In the genomic region with DNA sequence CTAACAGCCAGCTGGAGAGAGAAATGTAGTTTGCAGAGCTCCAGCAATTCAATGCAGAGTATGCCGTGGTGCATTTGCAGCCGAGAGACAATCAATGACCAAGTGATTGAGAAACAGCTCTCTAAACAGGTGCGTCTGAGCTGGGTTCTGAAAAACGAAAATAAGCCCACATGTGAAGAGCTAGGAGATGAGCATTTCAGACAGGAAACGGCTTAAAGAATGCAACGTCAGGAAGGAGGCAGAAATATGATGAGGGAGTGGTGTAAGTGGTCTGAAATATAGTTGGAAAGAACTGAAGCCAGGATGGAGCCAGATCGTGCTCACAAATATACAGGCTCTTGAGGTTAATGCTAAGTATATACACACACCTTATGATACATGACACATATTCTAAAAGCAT, we compare ENCODE assay signal across 14 cellular contexts. TPM values are rescaled to one million over a fixed set of nuclear protein-coding genes. Genes with fewer than 3 reads are reported as not detected.
DNase-seq lines count a peak whose midpoint lies in the region; ATAC-seq and TF ChIP-seq lines count a peak whose summit lies in the region.
"Had no signal": no experiment of that assay in that cellular context is flagged by ENCODE, and none has a peak within 500 bp of the region (broad histone marks: within the 10 kb centered on the region; RNA-seq: fewer than 3 reads in every experiment).

No MANE protein-coding gene starts in this region.

- H3K27ac Mint-ChIP-seq in Calu3 (ENCODE audit: unreplicated experiment) = no peak overlapping the region
- H3K27ac Mint-ChIP-seq: mesothelial cell of epicardium; stimulated activated naive CD8-positive, alpha-beta T cell treated with anti-CD3 and anti-CD28 coated beads, Interleukin-15, Interleukin-2, amounts not matched to agents 100 ng/mL and 50 ng/mL, for 24 hours had no signal

- no peaks in the 10 kb centered on the region for H3K9me3 Mint-ChIP-seq in Calu3 (ENCODE audit: low read depth, unreplicated experiment)
- H3K9me3 Mint-ChIP-seq: mesothelial cell of epicardium; stimulated activated naive CD8-positive, alpha-beta T cell treated with anti-CD3 and anti-CD28 coated beads, Interleukin-15, Interleukin-2, amounts not matched to agents 100 ng/mL and 50 ng/mL, for 24 hours had no signal

- CTCF ChIA-PET in Calu3 (lab: Charles Lee) = interaction anchor here (0.5 to 1.8 kb wide), 5 partner anchors 9 to 265 kb away, joined by 3 to 7 read pairs (median 4); no protein-coding TSS in a partner anchor

- TF ChIP-seq CTCF in Calu3 (IDR thresholded peaks at IDR 0.05; ENCODE audit: unreplicated experiment) = no peak

- H3K36me3 Mint-ChIP-seq in Calu3 (ENCODE audit: insufficient read depth, unreplicated experiment) = no peaks in the 10 kb centered on the region
- H3K36me3 Mint-ChIP-seq: mesothelial cell of epicardium had no signal

- BruUV-seq in Calu3 (replicated peaks; lab: Mats Ljungman, UMichigan) = no TSS peak

- DNase-seq in Calu3 (peak; percentile 12), RPMI8226 (peak; percentile 83), left lobe of liver (ENCODE audit: low spot score) (no peak)
- DNase-seq in central memory CD4-positive, alpha-beta T cell = no peak
- DNase-seq: activated T-cell treated with anti-CD3 and anti-CD28 coated beads, Interleukin-2, amount 50 U/mL, for 1 hour; KG1 had no signal

- peaks cover 13% of the 10 kb centered on the region for H3K4me1 Mint-ChIP-seq in Calu3 (ENCODE audit: low read depth, unreplicated experiment)

- H3K4me3 Mint-ChIP-seq in Calu3 (ENCODE audit: low read depth, unreplicated experiment) = no peak overlapping the region
- H3K4me3 Mint-ChIP-seq: mesothelial cell of epicardium; stimulated activated naive CD8-positive, alpha-beta T cell treated with anti-CD3 and anti-CD28 coated beads, Interleukin-15, Interleukin-2, amounts not matched to agents 100 ng/mL and 50 ng/mL, for 24 hours had no signal

- ATAC-seq in GM18867 (IDR thresholded peaks at IDR 0.05; ENCODE audit: unreplicated experiment) (peak; percentile 75), left lobe of liver (peak; percentile 65), HG02571 (IDR thresholded peaks at IDR 0.05; ENCODE audit: unreplicated experiment) (no peak), HG02938 (IDR thresholded peaks at IDR 0.05; ENCODE audit: unreplicated experiment) (no peak)

- intact Hi-C loops in Calu3 (cut with micrococcal nuclease; ENCODE audit: unreplicated experiment) = loop anchor here (2.0 to 5.0 kb wide), 2 partner anchors 36 to 54 kb away; a partner anchor contains a TSS

- no peaks in the 10 kb centered on the region for H3K27me3 Mint-ChIP-seq in Calu3 (ENCODE audit: unreplicated experiment)
- H3K27me3 Mint-ChIP-seq: stimulated activated naive CD8-positive, alpha-beta T cell treated with anti-CD3 and anti-CD28 coated beads, Interleukin-15, Interleukin-2, amounts not matched to agents 100 ng/mL and 50 ng/mL, for 24 hours had no signal

RNA-seq across cellular contexts. Expression of a gene that starts 2.5 kb away (rescaled TPM):
- 0.20 and 0.78 TPM in 2 replicates for total RNA-seq in Calu3 (2022)
- total RNA-seq in left lobe of liver = 0.13 TPM
- total RNA-seq: bronchial epithelial cell, Caco-2, prostate gland had no signal

RNA-seq across cellular contexts. Expression of a gene that starts 54.4 kb away (rescaled TPM):
- total RNA-seq in Calu3 (2022) (35.0 and 40.4 TPM in 2 replicates), left lobe of liver (15.8 TPM)

Comparison
In these comparisons a context has a peak if more than half of its experiments do, and no peak if none do; other contexts are left out.
1. DNase-seq: peak in Calu3 (single experiment) and RPMI8226 (single experiment); none in left lobe of liver (single experiment) and central memory CD4-positive, alpha-beta T cell (single experiment).
2. ATAC-seq: peak in GM18867 (single experiment) and left lobe of liver (single experiment); none in HG02571 (single experiment) and HG02938 (single experiment).